ENCODE assay signal across 16 cellular contexts in the genomic region with DNA sequence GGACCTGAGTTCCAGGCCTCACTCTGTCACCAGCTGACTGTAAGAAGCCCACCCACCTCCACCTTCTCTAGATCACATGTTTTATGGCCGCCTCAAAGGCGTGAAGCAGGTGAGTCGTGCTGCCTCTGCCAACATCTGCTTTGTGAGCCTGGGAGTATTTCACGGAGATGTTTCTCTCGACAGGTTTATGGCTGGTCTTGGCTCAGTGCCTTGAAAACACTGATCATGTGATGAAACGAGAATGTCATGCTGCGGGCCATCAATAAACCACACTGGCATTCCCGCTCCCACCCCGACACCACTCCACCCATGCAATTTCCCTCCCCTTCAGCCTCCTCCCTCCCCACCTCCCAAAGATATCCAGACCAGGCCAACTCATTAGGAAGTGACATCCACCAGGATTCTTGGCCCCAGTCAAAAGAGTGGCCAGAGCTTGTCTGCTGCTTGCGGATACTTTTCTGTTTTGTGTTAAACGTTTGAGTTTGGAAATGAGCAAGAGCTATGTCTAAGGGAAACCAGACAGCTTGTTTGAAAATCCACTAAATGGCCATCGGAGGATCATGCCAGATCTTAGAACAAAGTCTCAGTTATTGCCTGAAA. TPM values are rescaled to one million over a fixed set of nuclear protein-coding genes. Genes with fewer than 3 reads are reported as not detected.
DNase-seq lines count a peak whose midpoint lies in the region; ATAC-seq, FAIRE-seq and TF ChIP-seq lines count a peak whose summit lies in the region.
"Had no signal": no experiment of that assay in that cellular context is flagged by ENCODE, and none has a peak within 500 bp of the region (broad histone marks: within the 10 kb centered on the region; RNA-seq: fewer than 3 reads in every experiment).

No MANE protein-coding gene starts in this region.

- no peak overlapping the region for H3K9ac ChIP-seq in GM23248

- no peaks in the 10 kb centered on the region; the same call in 1 of the 2 replicates for H3K27me3 ChIP-seq in GM23248 (replicated peaks; ENCODE audit: insufficient read depth)
- no peaks in the 10 kb centered on the region for H3K27me3 ChIP-seq in stomach
- no peaks in the 10 kb centered on the region for H3K27me3 ChIP-seq in testis

- H3K27ac ChIP-seq in GM23248 (no peak overlapping the region), stomach (no peak overlapping the region), testis (no peak overlapping the region)

- no peaks in the 10 kb centered on the region for H4K20me1 ChIP-seq in GM23248 (ENCODE audit: insufficient read depth)

- H3K9me3 ChIP-seq in mucosa of descending colon (no peaks in the 10 kb centered on the region), GM23248 (ENCODE audit: low read depth) (no peaks in the 10 kb centered on the region), stomach (no peaks in the 10 kb centered on the region), testis (no peaks in the 10 kb centered on the region)

- intact Hi-C loops in mucosa of descending colon (cut with DNase I, micrococcal nuclease) (no loop called here), stomach (cut with DNase I; ENCODE audit: low total_unique reads) (no loop called here), testis (cut with DNase I; ENCODE audit: low total_unique reads) (no loop called here)

- peak; percentile 63 for DNase-seq in COLO668 (lab: John Stamatoyannopoulos, UW; ENCODE audit: unreplicated experiment)
- peak; percentile 42 for DNase-seq in M059J (ENCODE audit: low read depth)
- peak; percentile 14 for DNase-seq in RCC 7860 (ENCODE audit: low spot score)
- DNase-seq in mucosa of descending colon = peak in 2 of 3 donors; percentile 54 to 90
- no peak for DNase-seq in GM23248
- DNase-seq in stomach = no peak
- no peak for DNase-seq in testis
- DNase-seq in activated gamma-delta T cell treated with Interleukin-2 at 50 U/mL for 16 hours = no peak
- DNase-seq: activated T-cell treated with anti-CD3 and anti-CD28 coated beads, Interleukin-2, amount 50 U/mL, for 1 hour; DND-41; foreskin melanocyte; immature natural killer cell; NCI-H774; occipital lobe; stimulated activated naive CD8-positive, alpha-beta T cell treated with anti-CD3 and anti-CD28 coated beads, Interleukin-15, Interleukin-2, amounts not matched to agents 100 U/mL and 50 U/mL, for 24 hours had no signal

- H3F3A ChIP-seq in GM23248 (ENCODE audit: insufficient read depth) = no peaks in the 10 kb centered on the region

- H3K4me3 ChIP-seq in mucosa of descending colon (no peak overlapping the region), GM23248 (no peak overlapping the region), stomach (no peak overlapping the region), testis (no peak overlapping the region)
- H3K4me3 ChIP-seq: GM12878 had no signal

- no peaks in the 10 kb centered on the region for H3K79me2 ChIP-seq in GM23248 (ENCODE audit: insufficient read depth)

- H3K36me3 ChIP-seq in mucosa of descending colon (ENCODE audit: low read depth) (no peaks in the 10 kb centered on the region), GM23248 (ENCODE audit: low read depth) (no peaks in the 10 kb centered on the region), stomach (no peaks in the 10 kb centered on the region), testis (ENCODE audit: low read depth, missing control alignments) (no peaks in the 10 kb centered on the region)

- no peak for TF ChIP-seq CTCF in mucosa of descending colon (IDR thresholded peaks at IDR 0.05)
- no peak for TF ChIP-seq CTCF in stomach (IDR thresholded peaks at IDR 0.05)
- TF ChIP-seq CTCF in testis (IDR thresholded peaks at IDR 0.05) = no peak

- ATAC-seq in mucosa of descending colon = peak; percentile 79
- ATAC-seq: GM12878; stimulated activated naive CD8-positive, alpha-beta T cell treated with anti-CD3 and anti-CD28 coated beads, Interleukin-15, Interleukin-2, amounts not matched to agents 100 U/mL and 50 U/mL, for 24 hours had no signal

- TF ChIP-seq EP300 in stomach (IDR thresholded peaks at IDR 0.05) = no peak

- in situ Hi-C loops in GM23248 (cut with MboI) = no loop called here

- WGBS in GM23248 (ENCODE audit: low coverage in 1 of 2, low lambda C conversion rate in 2 of 2, missing lambda C conversion rate in 2 of 2), 2 experiments = 28 to 33% methylated on average over 12 of the region's 12 CpGs
- 71 to 84% (median 79%) methylated on average over 12 of the region's 12 CpGs for WGBS in stomach, 5 donors
- WGBS in testis, 2 donors = 41 to 44% methylated on average over 12 of the region's 12 CpGs

- H3K4me1 ChIP-seq in mucosa of descending colon (ENCODE audit: low read depth) = peaks cover 4% of the 10 kb centered on the region
- H3K4me1 ChIP-seq in GM23248 (ENCODE audit: insufficient read depth) = no peaks in the 10 kb centered on the region
- H3K4me1 ChIP-seq in stomach = no peaks in the 10 kb centered on the region
- no peaks in the 10 kb centered on the region for H3K4me1 ChIP-seq in testis

- H3K9me2 ChIP-seq in GM23248 (ENCODE audit: insufficient read depth) = no peaks in the 10 kb centered on the region

- TF ChIP-seq POLR2A in stomach (IDR thresholded peaks at IDR 0.05) (no peak), testis (IDR thresholded peaks at IDR 0.05) (no peak)

- no peak overlapping the region for H2AFZ ChIP-seq in GM23248

- FAIRE-seq in RCC 7860 (lab: Jason Lieb, UNC) = no peak
- FAIRE-seq: GM12878 had no signal

- H3K4me2 ChIP-seq in GM23248 (ENCODE audit: unreplicated experiment) = no peak overlapping the region

RNA-seq across cellular contexts. Expression of a gene that starts 53.8 kb away (rescaled TPM):
- 1.5 and 1.7 TPM in 2 replicates for total RNA-seq in M059J (2014; rRNA removed; shearing (Covaris generic))
- total RNA-seq in mucosa of descending colon (1 to 10 TPM in 2 of 3 donors, under 1 TPM in 1; 0.58 to 1.4 (median 1.4) TPM), stomach (1 to 10 TPM in 2 of 5 donors, not detected in 3; 4.0 to 6.2 TPM), testis (1 to 10 TPM; 1.1 to 1.4 TPM)
- total RNA-seq in GM23248 (2014; rRNA removed; shearing (Covaris generic)) = 1.0 and 4.8 TPM in 2 replicates
- polyA plus RNA-seq in GM23248 (2016; fragmentation: Nextera tagmentation; extraction: Ambion mirVana) (6.0 and 6.2 TPM in 2 replicates), stomach (1 to 10 TPM in 2 of 3 donors, under 1 TPM in 1; 0.87 to 7.3 (median 1.7) TPM), testis (ENCODE audit: insufficient read depth, low read depth, low replicate concordance) (2.2 TPM)
- total RNA-seq: GM12878 had no signal
- polyA plus RNA-seq: immature natural killer cell had no signal

Comparison
In these comparisons a context has a peak if more than half of its experiments do, and no peak if none do; other contexts are left out.
1. DNase-seq: peak in COLO668 (single experiment), M059J (single experiment), RCC 7860 (single experiment) and mucosa of descending colon (2 of 3); none in GM23248 (single experiment), stomach (single experiment), testis (single experiment) and activated gamma-delta T cell treated with Interleukin-2 at 50 U/mL for 16 hours (single experiment).